Comparison of ENCODE assay signal across 1 cellular context in the genomic region with DNA sequence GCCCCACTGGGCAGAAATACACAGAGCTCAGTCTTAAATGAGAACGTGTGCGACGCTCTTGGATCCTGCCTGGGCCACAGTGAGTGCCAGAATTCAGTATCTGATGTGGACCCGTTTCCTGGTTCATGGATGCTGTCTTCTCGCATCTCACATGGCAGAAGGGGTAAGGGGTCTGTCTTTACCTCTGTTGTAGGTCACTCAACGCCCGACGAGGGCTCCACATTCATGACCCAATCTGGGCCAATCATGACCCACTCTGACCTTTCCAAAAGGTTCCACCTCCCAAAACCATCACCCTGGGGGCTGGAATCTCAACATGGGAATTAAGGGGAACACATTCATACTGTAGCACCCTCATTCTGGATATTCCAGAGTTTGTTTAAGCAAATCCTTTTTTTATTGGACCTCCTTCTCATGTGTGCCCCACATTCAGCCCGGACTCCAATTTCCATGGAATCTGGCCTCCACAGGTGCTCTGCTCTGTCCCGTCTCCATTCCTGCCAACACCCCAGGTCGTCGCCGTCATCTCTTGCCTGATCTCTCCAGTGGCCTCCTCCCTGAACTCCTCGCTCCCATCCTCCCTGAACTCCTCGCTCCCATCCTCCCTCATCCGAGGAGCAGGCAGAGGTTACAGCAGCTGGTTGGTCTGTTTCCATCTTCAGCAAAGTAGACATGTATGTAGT.
TF ChIP-seq lines count a peak whose summit lies in the region.

No MANE protein-coding gene starts in this region.

TF ChIP-seq in H1, 55 proteins besides CTCF, POLR2A, EP300 and RAD21 (continued from another document):
- TF ChIP-seq POLR2AphosphoS5 (IDR thresholded peaks at IDR 0.05; ENCODE audit: low read depth, low read length) (no peak), PHF8 (conservative IDR thresholded peaks at IDR 0.05; ENCODE audit: low read depth, low read length) (no peak)
